ENCODE assay signal across 2 cellular contexts in genomic region chr11:31997955-31998354, GRCh38.
TF ChIP-seq lines count a peak whose summit lies in the region.

No MANE protein-coding gene starts in this region.

TF ChIP-seq in GM23338, 12 proteins besides CTCF, POLR2A, EP300 and RAD21 (continued from another document):
- TF ChIP-seq ZNF462 (CRISPR knock-in tag; IDR thresholded peaks at IDR 0.05) (0 out of 2 replicates have a peak, but pooled peaks have one; percentile 33), EZH2 (IDR thresholded peaks at IDR 0.05; ENCODE audit: low read depth, unreplicated experiment) (no peak), EZH2phosphoT487 (IDR thresholded peaks at IDR 0.05; ENCODE audit: unreplicated experiment) (no peak), NANOG (IDR thresholded peaks at IDR 0.05; ENCODE audit: borderline replicate concordance) (no peak)

TF ChIP-seq in WTC11, 78 proteins besides CTCF, POLR2A, EP300 and RAD21 (continued from another document):
- no peak for TF ChIP-seq AFF4 (CRISPR knock-in tag; IDR thresholded peaks at IDR 0.05; ENCODE audit: borderline replicate concordance)
- TF ChIP-seq JUN (CRISPR knock-in tag; IDR thresholded peaks at IDR 0.05), result no peak
- TF ChIP-seq CBFB (CRISPR knock-in tag; IDR thresholded peaks at IDR 0.05; ENCODE audit: low read depth), result no peak
- TF ChIP-seq SMAD4 (CRISPR knock-in tag; IDR thresholded peaks at IDR 0.05), result no peak
- TF ChIP-seq, protein P1, sequence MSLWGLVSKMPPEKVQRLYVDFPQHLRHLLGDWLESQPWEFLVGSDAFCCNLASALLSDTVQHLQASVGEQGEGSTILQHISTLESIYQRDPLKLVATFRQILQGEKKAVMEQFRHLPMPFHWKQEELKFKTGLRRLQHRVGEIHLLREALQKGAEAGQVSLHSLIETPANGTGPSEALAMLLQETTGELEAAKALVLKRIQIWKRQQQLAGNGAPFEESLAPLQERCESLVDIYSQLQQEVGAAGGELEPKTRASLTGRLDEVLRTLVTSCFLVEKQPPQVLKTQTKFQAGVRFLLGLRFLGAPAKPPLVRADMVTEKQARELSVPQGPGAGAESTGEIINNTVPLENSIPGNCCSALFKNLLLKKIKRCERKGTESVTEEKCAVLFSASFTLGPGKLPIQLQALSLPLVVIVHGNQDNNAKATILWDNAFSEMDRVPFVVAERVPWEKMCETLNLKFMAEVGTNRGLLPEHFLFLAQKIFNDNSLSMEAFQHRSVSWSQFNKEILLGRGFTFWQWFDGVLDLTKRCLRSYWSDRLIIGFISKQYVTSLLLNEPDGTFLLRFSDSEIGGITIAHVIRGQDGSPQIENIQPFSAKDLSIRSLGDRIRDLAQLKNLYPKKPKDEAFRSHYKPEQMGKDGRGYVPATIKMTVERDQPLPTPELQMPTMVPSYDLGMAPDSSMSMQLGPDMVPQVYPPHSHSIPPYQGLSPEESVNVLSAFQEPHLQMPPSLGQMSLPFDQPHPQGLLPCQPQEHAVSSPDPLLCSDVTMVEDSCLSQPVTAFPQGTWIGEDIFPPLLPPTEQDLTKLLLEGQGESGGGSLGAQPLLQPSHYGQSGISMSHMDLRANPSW (CRISPR knock-in tag; conservative IDR thresholded peaks at IDR 0.05; ENCODE audit: low read depth), result no peak
- no peak for TF ChIP-seq TEAD4 (CRISPR knock-in tag; IDR thresholded peaks at IDR 0.05)
